ENCODE assay signal across 22 cellular contexts in the genomic region with DNA sequence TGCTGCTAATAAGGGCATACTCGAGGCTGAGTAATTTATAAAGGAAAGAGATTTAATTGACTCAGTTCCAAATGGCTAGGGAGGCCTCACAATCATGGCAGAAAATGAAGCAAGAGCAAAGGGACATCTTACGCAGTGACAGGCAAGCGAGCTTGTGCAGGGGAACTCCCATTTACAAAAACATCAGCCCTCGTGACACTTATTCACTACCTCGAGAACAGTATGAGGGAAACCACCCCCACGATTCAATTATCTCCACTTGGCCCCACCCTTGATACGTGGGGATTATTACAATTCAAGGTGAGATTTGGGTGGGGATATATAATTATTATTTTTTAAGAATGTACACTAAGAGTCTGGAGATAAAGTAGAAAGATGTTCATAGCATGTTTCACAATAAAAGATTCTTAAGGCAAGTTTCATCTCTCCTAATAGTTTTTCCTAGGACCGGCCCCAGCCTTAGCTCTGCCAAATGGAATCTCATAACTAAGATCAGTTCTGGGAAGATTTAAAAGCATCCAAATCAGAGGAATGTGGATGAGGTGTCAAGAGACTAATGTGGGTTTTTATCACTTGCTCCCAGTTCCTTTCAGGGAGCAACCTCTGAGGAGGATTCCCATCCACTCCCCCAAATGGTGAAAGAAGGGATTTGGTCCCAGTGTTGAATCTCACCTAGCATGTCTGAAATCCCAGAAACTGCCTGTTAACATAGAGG.
DNase-seq lines count a peak whose midpoint lies in the region; ATAC-seq and TF ChIP-seq lines count a peak whose summit lies in the region.
"Had no signal": no experiment of that assay in that cellular context is flagged by ENCODE, and none has a peak within 500 bp of the region (broad histone marks: within the 10 kb centered on the region; RNA-seq: fewer than 3 reads in every experiment).

No MANE protein-coding gene starts in this region.

- no peak overlapping the region for H3K4me3 Mint-ChIP-seq in nephron
- H3K4me3 Mint-ChIP-seq: CD14-positive monocyte, HFFc6 had no signal

- H3K4me1 Mint-ChIP-seq in nephron = peaks cover 22% of the 10 kb centered on the region
- H3K4me1 Mint-ChIP-seq: CD14-positive monocyte had no signal

- no peaks in the 10 kb centered on the region for H3K27me3 Mint-ChIP-seq in nephron (ENCODE audit: low read depth)

- H3K27ac Mint-ChIP-seq in nephron = peak overlapping the region in 2 of 3 experiments; percentile 12 to 43
- H3K27ac Mint-ChIP-seq: HFFc6 had no signal

- no peaks in the 10 kb centered on the region for H3K9me3 ChIP-seq in upper lobe of right lung
- H3K9me3 ChIP-seq: BE2C, HAP-1, Peyer's patch had no signal

- TF ChIP-seq CTCF in nephron (IDR thresholded peaks at IDR 0.05; ENCODE audit: unreplicated experiment in 3 of 3) (no peak), upper lobe of right lung (IDR thresholded peaks at IDR 0.05) (peak; percentile 6)

- intact Hi-C loops in upper lobe of right lung (cut with DNase I) = no loop called here

- H3K27me3 ChIP-seq in upper lobe of right lung = no peaks in the 10 kb centered on the region
- H3K27me3 ChIP-seq: BE2C, Peyer's patch had no signal

- peak; percentile 57 for ATAC-seq in HG03432 (IDR thresholded peaks at IDR 0.05; ENCODE audit: unreplicated experiment)
- no peak for ATAC-seq in upper lobe of right lung

- no peaks in the 10 kb centered on the region for H3K36me3 ChIP-seq in upper lobe of right lung
- H3K36me3 ChIP-seq: BE2C, HAP-1, Peyer's patch had no signal

- no peaks in the 10 kb centered on the region for H3K36me3 Mint-ChIP-seq in nephron (ENCODE audit: low read depth)
- H3K36me3 Mint-ChIP-seq: CD14-positive monocyte had no signal

- H3K4me3 ChIP-seq in upper lobe of right lung = no peak overlapping the region
- H3K4me3 ChIP-seq: HAP-1, Peyer's patch had no signal

- H3K27ac ChIP-seq in upper lobe of right lung = no peak overlapping the region
- H3K27ac ChIP-seq: Peyer's patch had no signal

- DNase-seq in iPS-NIHi11 (ENCODE audit: low spot score) = peak; percentile 10
- DNase-seq in upper lobe of right lung = no peak
- no peak for DNase-seq in NCI-H510A treated with DMSO at 0.1 percent for 48 hours (lab: John Stamatoyannopoulos, UW)
- DNase-seq in 8988T = no peak
- DNase-seq in central memory CD4-positive, alpha-beta T cell = no peak
- DNase-seq: BE2C, Calu3, DND-41, HFFc6, KBM-7, MV-4-11, NCI-H1105, NCI-H1436 treated with DMSO at 0.1 percent for 48 hours, NCI-H1930, NCI-H446 treated with DMSO at 0.1 percent for 48 hours, OCI-M1, Peyer's patch, SHP77 treated with DMSO at 0.1 percent for 48 hours had no signal

- H3K9me3 Mint-ChIP-seq in nephron = no peaks in the 10 kb centered on the region

- H3K4me1 ChIP-seq in upper lobe of right lung = no peaks in the 10 kb centered on the region
- H3K4me1 ChIP-seq: BE2C, HAP-1, Peyer's patch had no signal
